Comparison of ENCODE assay signal across 10 cellular contexts in the genomic region with DNA sequence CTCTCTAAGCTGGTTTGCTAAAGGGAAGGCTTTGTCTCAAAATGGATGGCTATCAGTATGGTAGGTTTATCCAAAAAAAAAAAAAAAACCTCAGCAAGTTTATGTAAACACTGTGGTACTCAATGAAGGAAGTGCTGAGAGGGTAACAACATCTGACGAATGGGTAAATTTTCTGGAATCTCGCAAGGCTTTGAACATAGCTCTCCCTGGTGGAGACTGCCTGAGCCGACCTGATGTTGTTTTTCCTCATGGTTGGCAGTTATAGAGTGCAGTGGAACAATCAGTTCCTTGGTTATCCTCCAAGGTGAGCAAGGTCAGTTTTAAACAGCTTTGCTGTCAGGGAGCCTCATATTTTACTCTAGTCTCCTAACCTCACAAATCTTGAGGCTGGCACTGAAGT.
DNase-seq lines count a peak whose midpoint lies in the region; ATAC-seq and TF ChIP-seq lines count a peak whose summit lies in the region.
"Had no signal": no experiment of that assay in that cellular context is flagged by ENCODE, and none has a peak within 500 bp of the region (broad histone marks: within the 10 kb centered on the region; RNA-seq: fewer than 3 reads in every experiment).

No MANE protein-coding gene starts in this region.

- H3K4me1 ChIP-seq in right atrium auricular region (no peaks in the 10 kb centered on the region), testis (peaks cover 4% of the 10 kb centered on the region)
- H3K4me1 ChIP-seq in CD8-positive, alpha-beta T cell (ENCODE audit: insufficient read depth, low read length): no peaks in the 10 kb centered on the region
- H3K4me1 ChIP-seq: parathyroid adenoma had no signal

- no peaks in the 10 kb centered on the region for H3K9me3 Mint-ChIP-seq in CD8-positive, alpha-beta T cell
- H3K9me3 Mint-ChIP-seq: central memory CD8-positive, alpha-beta T cell had no signal

- no peaks in the 10 kb centered on the region for H3K27me3 ChIP-seq in right atrium auricular region
- H3K27me3 ChIP-seq in testis: no peaks in the 10 kb centered on the region
- no peaks in the 10 kb centered on the region for H3K27me3 ChIP-seq in CD8-positive, alpha-beta T cell (ENCODE audit: insufficient read depth, low read length)

- no peaks in the 10 kb centered on the region for H3K36me3 ChIP-seq in right atrium auricular region
- no peaks in the 10 kb centered on the region for H3K36me3 ChIP-seq in testis (ENCODE audit: low read depth, missing control alignments)
- H3K36me3 ChIP-seq in CD8-positive, alpha-beta T cell (ENCODE audit: insufficient read depth, low read length): no peaks in the 10 kb centered on the region

- 27 to 69% methylated on average over 2 to 3 of the region's 3 CpGs for WGBS in testis, 2 donors

- H3K9me3 ChIP-seq in right atrium auricular region: no peaks in the 10 kb centered on the region
- H3K9me3 ChIP-seq in testis: no peaks in the 10 kb centered on the region
- H3K9me3 ChIP-seq in CD8-positive, alpha-beta T cell (ENCODE audit: low read length): no peaks in the 10 kb centered on the region

- no peak for TF ChIP-seq POLR2A in testis (IDR thresholded peaks at IDR 0.05)

- H3K36me3 Mint-ChIP-seq in CD8-positive, alpha-beta T cell: no peaks in the 10 kb centered on the region

- POLR2A ChIA-PET in CD8-positive, alpha-beta T cell (lab: Charles Lee): interaction anchor here (0.6 kb wide), 1 partner anchor 645 kb away, joined by 4 read pairs; no protein-coding TSS in a partner anchor

- intact Hi-C loops in testis (cut with DNase I; ENCODE audit: low total_unique reads): no loop called here
- intact Hi-C loops in CD8-positive, alpha-beta T cell (cut with DNase I, micrococcal nuclease): no loop called here

- H3K27me3 Mint-ChIP-seq in CD8-positive, alpha-beta T cell (ENCODE audit: low read depth): peaks cover 3% of the 10 kb centered on the region

- TF ChIP-seq CTCF in right atrium auricular region (IDR thresholded peaks at IDR 0.05) (peak; percentile 9 to 68), testis (IDR thresholded peaks at IDR 0.05) (peak; percentile 23 to 53 (median 35))
- no peak for TF ChIP-seq CTCF in CD8-positive, alpha-beta T cell (IDR thresholded peaks at IDR 0.05)

- H3K4me3 ChIP-seq in right atrium auricular region (no peak overlapping the region), testis (no peak overlapping the region)
- no peak overlapping the region for H3K4me3 ChIP-seq in CD8-positive, alpha-beta T cell (ENCODE audit: low read depth, low read length)

- DNase-seq in NCI-H524 (lab: John Stamatoyannopoulos, UW): peak; percentile 1 to 54
- no peak for DNase-seq in NCI-H524 treated with DMSO at 0.1 percent for 48 hours (lab: John Stamatoyannopoulos, UW)
- DNase-seq in SK-N-DZ (ENCODE audit: low spot score): peak; percentile 16
- DNase-seq in right atrium auricular region (ENCODE audit: low spot score): no peak
- DNase-seq in testis: peak; percentile 62
- no peak for DNase-seq in activated naive CD4-positive, alpha-beta T cell (lab: John Stamatoyannopoulos, UW)
- no peak for DNase-seq in CD8-positive, alpha-beta T cell

- ATAC-seq in HG02970 (IDR thresholded peaks at IDR 0.05; ENCODE audit: low FRiP score, unreplicated experiment): no peak
- ATAC-seq in CD8-positive, alpha-beta T cell: no peak

- CTCF ChIA-PET in CD8-positive, alpha-beta T cell (lab: Charles Lee): interaction anchor here (1.0 to 2.3 kb wide), 2 partner anchors 300 to 727 kb away, joined by 3 to 6 read pairs; no protein-coding TSS in a partner anchor

- no peak overlapping the region for H3K4me3 Mint-ChIP-seq in CD8-positive, alpha-beta T cell
- H3K4me3 Mint-ChIP-seq: central memory CD8-positive, alpha-beta T cell had no signal

- no peak overlapping the region for H3K27ac ChIP-seq in right atrium auricular region
- no peak overlapping the region for H3K27ac ChIP-seq in testis
- H3K27ac ChIP-seq in CD8-positive, alpha-beta T cell (ENCODE audit: low read depth, low read length): no peak overlapping the region
- H3K27ac ChIP-seq: parathyroid adenoma had no signal

- peaks cover 3% of the 10 kb centered on the region for H3K4me1 Mint-ChIP-seq in CD8-positive, alpha-beta T cell (ENCODE audit: low read depth)
- H3K4me1 Mint-ChIP-seq: central memory CD8-positive, alpha-beta T cell had no signal

- no peak overlapping the region for H3K27ac Mint-ChIP-seq in CD8-positive, alpha-beta T cell

Comparison
In these comparisons a context has a peak if more than half of its experiments do, and no peak if none do; other contexts are left out.
1. DNase-seq: peak in NCI-H524 (2 of 2), SK-N-DZ (single experiment) and testis (single experiment); none in NCI-H524 treated with DMSO at 0.1 percent for 48 hours (single experiment), right atrium auricular region (single experiment), activated naive CD4-positive, alpha-beta T cell (0 of 4) and CD8-positive, alpha-beta T cell (0 of 7).